In genomic region chr1:23980006-23980724, GRCh38 we compare ENCODE assay signal across 1 cellular context.
TF ChIP-seq lines count a peak whose summit lies in the region.

Gene SRSF10 (minus strand): TSS chr1:23980327. CDS start chr1:23980255, 72 bp downstream.

TF ChIP-seq in HepG2, 621 proteins besides CTCF, POLR2A, EP300 and RAD21 (continued from another document and continues in another):
- TF ChIP-seq RERE (CRISPR knock-in tag; IDR thresholded peaks at IDR 0.05; ENCODE audit: low read depth) (no peak), ZMYM4 (CRISPR knock-in tag; IDR thresholded peaks at IDR 0.05) (peak; percentile 98), E2F1 (CRISPR knock-in tag; IDR thresholded peaks at IDR 0.05) (peak; percentile 96), ZNF598 (CRISPR knock-in tag; IDR thresholded peaks at IDR 0.05; ENCODE audit: borderline replicate concordance) (no peak), GATAD2A (CRISPR knock-in tag; IDR thresholded peaks at IDR 0.05) (0 out of 2 replicates have a peak, but pooled peaks have one; percentile 23), ZNF503 (CRISPR knock-in tag; IDR thresholded peaks at IDR 0.05) (peak; percentile 55; the same call in 1 of the 2 replicates), TBP (CRISPR knock-in tag; IDR thresholded peaks at IDR 0.05) (no peak), ZNF572 (CRISPR knock-in tag; IDR thresholded peaks at IDR 0.05) (no peak), RAD51 (IDR thresholded peaks at IDR 0.05; ENCODE audit: borderline replicate concordance) (no peak), ZBTB7A (CRISPR knock-in tag; IDR thresholded peaks at IDR 0.05) (0 out of 2 replicates have a peak, but pooled peaks have one; percentile 57), TOE1 (CRISPR knock-in tag; IDR thresholded peaks at IDR 0.05) (no peak), NR2C2 (CRISPR knock-in tag; IDR thresholded peaks at IDR 0.05; ENCODE audit: borderline replicate concordance) (peak; percentile 57), GATA4 (IDR thresholded peaks at IDR 0.05; ENCODE audit: borderline replicate concordance, low read depth) (no peak), HNF1B (CRISPR knock-in tag; IDR thresholded peaks at IDR 0.05) (peak; percentile 86; the same call in 1 of the 2 replicates), ZBTB2 (CRISPR knock-in tag; IDR thresholded peaks at IDR 0.05; ENCODE audit: low read depth) (peak; percentile 17; the same call in 1 of the 2 replicates), MED13 (CRISPR knock-in tag; IDR thresholded peaks at IDR 0.05) (peak; percentile 85), ZNF616 (CRISPR knock-in tag; IDR thresholded peaks at IDR 0.05; ENCODE audit: low read depth) (peak; percentile 59; the same call in 1 of the 2 replicates), CBX1 (IDR thresholded peaks at IDR 0.05; ENCODE audit: low read depth) (peak; percentile 83), ZBTB49 (CRISPR knock-in tag; IDR thresholded peaks at IDR 0.05; ENCODE audit: borderline replicate concordance) (no peak), ZNF839 (CRISPR knock-in tag; IDR thresholded peaks at IDR 0.05; ENCODE audit: borderline replicate concordance) (0 out of 2 replicates have a peak, but pooled peaks have one; percentile 65), HMGXB4 (CRISPR knock-in tag; IDR thresholded peaks at IDR 0.05; ENCODE audit: borderline replicate concordance in 1 of 2, low read depth in 1 of 2) (peak; percentile 94 to 98), PRDM15 (CRISPR knock-in tag; IDR thresholded peaks at IDR 0.05) (0 out of 2 replicates have a peak, but pooled peaks have one; percentile 39), AKAP8 (CRISPR knock-in tag; IDR thresholded peaks at IDR 0.05) (no peak; the same call in 1 of the 2 replicates), ZNF414 (CRISPR knock-in tag; IDR thresholded peaks at IDR 0.05) (no peak), TEAD3 (CRISPR knock-in tag; optimal IDR thresholded peaks at IDR 0.05; ENCODE audit: borderline replicate concordance) (peak; percentile 28), YEATS4 (CRISPR knock-in tag; IDR thresholded peaks at IDR 0.05; ENCODE audit: borderline replicate concordance) (peak; percentile 97), ZUFSP (CRISPR knock-in tag; IDR thresholded peaks at IDR 0.05; ENCODE audit: borderline replicate concordance) (no peak)
